In the genomic region with DNA sequence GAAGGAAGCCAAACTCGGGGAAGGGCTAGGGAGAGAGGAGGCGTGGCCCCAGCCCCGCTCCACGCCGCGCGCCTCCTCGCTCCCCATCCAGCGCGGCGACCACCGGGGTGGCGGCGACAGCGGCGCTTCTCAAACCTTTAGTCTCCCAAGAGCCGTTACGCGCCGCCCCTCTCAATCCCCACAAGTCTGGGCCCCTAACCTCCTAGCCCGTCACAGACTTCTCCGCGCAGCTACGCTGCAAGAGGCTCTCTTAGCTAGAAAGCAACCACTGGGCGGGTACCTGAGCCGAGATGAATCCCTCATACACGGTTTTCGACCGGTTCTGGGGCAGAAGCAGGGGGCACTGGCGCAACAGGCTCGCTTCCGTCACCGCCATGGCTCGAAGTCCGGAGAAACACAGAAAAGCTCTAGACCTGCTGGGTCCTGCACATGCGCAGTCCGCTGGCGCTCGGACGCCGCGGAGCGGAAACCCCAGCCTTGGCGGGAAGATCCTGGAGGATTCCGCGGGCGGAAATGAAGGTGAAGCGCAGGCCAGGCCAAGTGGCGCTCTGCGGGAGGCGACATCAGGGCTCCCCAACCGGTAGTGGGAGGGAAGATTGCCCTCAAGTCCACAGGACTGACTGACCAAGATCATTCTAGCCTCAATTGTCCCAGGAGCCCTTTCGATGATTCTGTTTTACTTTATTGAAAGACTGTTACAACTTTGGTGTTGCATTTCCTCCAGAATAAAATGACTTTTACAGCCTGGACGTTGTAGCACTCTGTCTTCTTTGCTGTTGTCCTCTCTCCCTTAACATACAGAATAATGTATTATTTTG, we compare ENCODE assay signal across 8 cellular contexts. TPM values are rescaled to one million over a fixed set of nuclear protein-coding genes. Genes with fewer than 3 reads are reported as not detected.
DNase-seq lines count a peak whose midpoint lies in the region; ATAC-seq and TF ChIP-seq lines count a peak whose summit lies in the region.

Gene FANCL, minus strand, starts transcription at position 388 of the 818 bp plus-strand sequence. Its CDS starts 12 bp downstream, at position 376.

- H3K4me1 Mint-ChIP-seq in CD4-positive, CD25-positive, alpha-beta regulatory T cell = peaks cover 18 to 46% (median 26%) of the 10 kb centered on the region in 4 donors

- peak; percentile 80 to 84 for ATAC-seq in CD4-positive, CD25-positive, alpha-beta regulatory T cell (ENCODE audit: low read depth in 2 of 2)
- ATAC-seq in GM19397 (IDR thresholded peaks at IDR 0.05; ENCODE audit: unreplicated experiment) (peak; percentile 86), HG03565 (IDR thresholded peaks at IDR 0.05; ENCODE audit: unreplicated experiment) (peak; percentile 66)

- peaks cover 7% of the 10 kb centered on the region for H3K27me3 ChIP-seq in CD4-positive, CD25-positive, alpha-beta regulatory T cell (ENCODE audit: control insufficient read depth, insufficient read depth, low read length)
- no peaks in the 10 kb centered on the region for H3K27me3 ChIP-seq in dorsolateral prefrontal cortex
- H3K27me3 ChIP-seq in liver (ENCODE audit: control insufficient read depth in 4 of 4, insufficient read depth in 4 of 4, low read length in 3 of 4) = peaks cover 0 to 5% (median 0%) of the 10 kb centered on the region in 4 donors

- intact Hi-C loops in dorsolateral prefrontal cortex (cut with DNase I) = loop anchor here (5.0 to 10.0 kb wide), 5 partner anchors 54 to 356 kb away; no protein-coding TSS in a partner anchor

- no peaks in the 10 kb centered on the region for H3K36me3 ChIP-seq in CD4-positive, CD25-positive, alpha-beta regulatory T cell (ENCODE audit: control insufficient read depth, insufficient read depth, low read length)
- H3K36me3 ChIP-seq in liver (ENCODE audit: control insufficient read depth in 4 of 4, insufficient read depth in 3 of 4, low read depth in 1 of 4, low read length in 3 of 4) = no peaks in the 10 kb centered on the region

- H3K9me3 Mint-ChIP-seq in CD4-positive, CD25-positive, alpha-beta regulatory T cell = no peaks in the 10 kb centered on the region

- WGBS in liver = 2% methylated on average over 54 of the region's 54 CpGs

- peaks cover 7% of the 10 kb centered on the region for H3K27me3 Mint-ChIP-seq in CD4-positive, CD25-positive, alpha-beta regulatory T cell

- H3K4me3 ChIP-seq in CD4-positive, CD25-positive, alpha-beta regulatory T cell (ENCODE audit: low read depth, low read length) = peak within 1 kb of the TSS; percentile 88
- H3K4me3 ChIP-seq in dorsolateral prefrontal cortex (peak within 1 kb of the TSS; percentile 66 to 99 (median 88)), liver (ENCODE audit: low read depth in 1 of 3, low read length in 3 of 3) (peak within 1 kb of the TSS; percentile 81 to 92 (median 85))

- H3K27ac Mint-ChIP-seq in CD4-positive, CD25-positive, alpha-beta regulatory T cell = peak within 1 kb of the TSS; percentile 93 to 96 (median 95)

- H3K4me3 Mint-ChIP-seq in CD4-positive, CD25-positive, alpha-beta regulatory T cell = peak within 1 kb of the TSS; percentile 90 to 99 (median 96)

- H3K9ac ChIP-seq in liver (ENCODE audit: low read depth in 1 of 2, low read length in 2 of 2) = peak within 1 kb of the TSS; percentile 70 to 89

- DNase-seq in CD4-positive, CD25-positive, alpha-beta regulatory T cell = peak; percentile 47 to 74 (median 49)
- peak; percentile 72 for DNase-seq in NCI-H748 treated with DMSO at 0.1 percent for 48 hours (lab: John Stamatoyannopoulos, UW)
- peak; percentile 24 to 42 for DNase-seq in activated CD4-positive, alpha-beta T cell treated with anti-CD3 and anti-CD28 coated beads, Interleukin-2, amount 50 U/mL, for 4 hours
- peak; percentile 77 to 94 (median 90) for DNase-seq in dorsolateral prefrontal cortex
- DNase-seq in stimulated activated CD4-positive, alpha-beta T cell treated with anti-CD3 and anti-CD28 coated beads, Interleukin-4, amount 100 ng/mL, for 1 hour = peak; percentile 69

- H3K9me3 ChIP-seq in CD4-positive, CD25-positive, alpha-beta regulatory T cell (ENCODE audit: control insufficient read depth in 2 of 2, low read length in 2 of 2) = no peaks in the 10 kb centered on the region
- no peaks in the 10 kb centered on the region for H3K9me3 ChIP-seq in liver (ENCODE audit: control insufficient read depth in 4 of 4, low read length in 3 of 4)

- peaks cover 16% of the 10 kb centered on the region for H3K4me1 ChIP-seq in CD4-positive, CD25-positive, alpha-beta regulatory T cell (ENCODE audit: control insufficient read depth, insufficient read depth, low read length, poor library complexity, severe bottlenecking)
- peaks cover 1 to 19% (median 7%) of the 10 kb centered on the region in 4 donors for H3K4me1 ChIP-seq in liver (ENCODE audit: control insufficient read depth in 4 of 4, insufficient read depth in 4 of 4, low read length in 3 of 4)

- H3K27ac ChIP-seq in CD4-positive, CD25-positive, alpha-beta regulatory T cell (ENCODE audit: insufficient read depth, low read length, poor library complexity, severe bottlenecking) = peak within 1 kb of the TSS; percentile 48
- H3K27ac ChIP-seq in dorsolateral prefrontal cortex (peak within 1 kb of the TSS; percentile 73 to 96 (median 90)), liver (ENCODE audit: low read depth in 1 of 2, low read length in 2 of 2) (peak within 1 kb of the TSS; percentile 73 to 86)

- peak in 1 of 2 donors; percentile 44 for TF ChIP-seq RAD21 in liver (IDR thresholded peaks at IDR 0.05)

- H3K36me3 Mint-ChIP-seq in CD4-positive, CD25-positive, alpha-beta regulatory T cell = no peaks in the 10 kb centered on the region

- TF ChIP-seq CTCF in dorsolateral prefrontal cortex (IDR thresholded peaks at IDR 0.05 in 54 of 56, conservative IDR thresholded peaks at IDR 0.05 in 2 of 56; ENCODE audit: low read depth in 1 of 56, partially characterized antibody in 56 of 56) (peak in 36 of 56 donors; percentile 11 to 59 (median 34)), liver (IDR thresholded peaks at IDR 0.05; ENCODE audit: low read depth, low read length, missing input control) (peak; percentile 11)

TF ChIP-seq in liver, 16 proteins besides CTCF, POLR2A, EP300 and RAD21 (continues in another document):
- TF ChIP-seq TAF1 (conservative IDR thresholded peaks at IDR 0.05) (peak; percentile 62), MAX (IDR thresholded peaks at IDR 0.05) (peak; percentile 81), HNF4G (IDR thresholded peaks at IDR 0.05) (no peak), SP1 (IDR thresholded peaks at IDR 0.05) (peak; percentile 38), JUND (IDR thresholded peaks at IDR 0.05) (no peak), ZBTB33 (IDR thresholded peaks at IDR 0.05) (no peak), FOXA2 (IDR thresholded peaks at IDR 0.05) (no peak), GABPA (IDR thresholded peaks at IDR 0.05 in 1 of 2, conservative IDR thresholded peaks at IDR 0.05 in 1 of 2) (peak; percentile 59 to 89), HNF4A (conservative IDR thresholded peaks at IDR 0.05) (peak in 1 of 2 donors; percentile 50), EGR1 (IDR thresholded peaks at IDR 0.05; ENCODE audit: low read depth in 2 of 2) (peak in 1 of 2 donors; percentile 43)
- TF ChIP-seq, protein P1, sequence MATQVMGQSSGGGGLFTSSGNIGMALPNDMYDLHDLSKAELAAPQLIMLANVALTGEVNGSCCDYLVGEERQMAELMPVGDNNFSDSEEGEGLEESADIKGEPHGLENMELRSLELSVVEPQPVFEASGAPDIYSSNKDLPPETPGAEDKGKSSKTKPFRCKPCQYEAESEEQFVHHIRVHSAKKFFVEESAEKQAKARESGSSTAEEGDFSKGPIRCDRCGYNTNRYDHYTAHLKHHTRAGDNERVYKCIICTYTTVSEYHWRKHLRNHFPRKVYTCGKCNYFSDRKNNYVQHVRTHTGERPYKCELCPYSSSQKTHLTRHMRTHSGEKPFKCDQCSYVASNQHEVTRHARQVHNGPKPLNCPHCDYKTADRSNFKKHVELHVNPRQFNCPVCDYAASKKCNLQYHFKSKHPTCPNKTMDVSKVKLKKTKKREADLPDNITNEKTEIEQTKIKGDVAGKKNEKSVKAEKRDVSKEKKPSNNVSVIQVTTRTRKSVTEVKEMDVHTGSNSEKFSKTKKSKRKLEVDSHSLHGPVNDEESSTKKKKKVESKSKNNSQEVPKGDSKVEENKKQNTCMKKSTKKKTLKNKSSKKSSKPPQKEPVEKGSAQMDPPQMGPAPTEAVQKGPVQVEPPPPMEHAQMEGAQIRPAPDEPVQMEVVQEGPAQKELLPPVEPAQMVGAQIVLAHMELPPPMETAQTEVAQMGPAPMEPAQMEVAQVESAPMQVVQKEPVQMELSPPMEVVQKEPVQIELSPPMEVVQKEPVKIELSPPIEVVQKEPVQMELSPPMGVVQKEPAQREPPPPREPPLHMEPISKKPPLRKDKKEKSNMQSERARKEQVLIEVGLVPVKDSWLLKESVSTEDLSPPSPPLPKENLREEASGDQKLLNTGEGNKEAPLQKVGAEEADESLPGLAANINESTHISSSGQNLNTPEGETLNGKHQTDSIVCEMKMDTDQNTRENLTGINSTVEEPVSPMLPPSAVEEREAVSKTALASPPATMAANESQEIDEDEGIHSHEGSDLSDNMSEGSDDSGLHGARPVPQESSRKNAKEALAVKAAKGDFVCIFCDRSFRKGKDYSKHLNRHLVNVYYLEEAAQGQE (IDR thresholded peaks at IDR 0.05) = peak; percentile 69

RNA-seq across cellular contexts. Expression of gene FANCL, which starts in this region (rescaled TPM):
- total RNA-seq in CD4-positive, CD25-positive, alpha-beta regulatory T cell = 6.6 TPM
- 10 to 100 TPM in 1 of 4 donors, 1 to 10 TPM in 3; 3.9 to 12.5 (median 5.0) TPM for polyA plus RNA-seq in CD4-positive, CD25-positive, alpha-beta regulatory T cell
- 10 to 100 TPM; 24.2 to 88.8 (median 42.6) TPM for total RNA-seq in dorsolateral prefrontal cortex
- 10 to 100 TPM; 18.3 to 26.1 TPM for total RNA-seq in liver
- 10 to 100 TPM in 1 of 2 donors, 1 to 10 TPM in 1; 4.2 to 14.4 TPM for polyA plus RNA-seq in liver

Comparison
In these comparisons a context has a peak if more than half of its experiments do, and no peak if none do; other contexts are left out.
1. Peak in every context shown above with its lines: DNase-seq, ATAC-seq, H3K4me3 ChIP-seq and H3K27ac ChIP-seq.
2. DNase-seq: peak in every context shown above with its lines; median percentile 90 in dorsolateral prefrontal cortex; 72 in NCI-H748 treated with DMSO at 0.1 percent for 48 hours; 69 in stimulated activated CD4-positive, alpha-beta T cell treated with anti-CD3 and anti-CD28 coated beads, Interleukin-4, amount 100 ng/mL, for 1 hour; 49 in CD4-positive, CD25-positive, alpha-beta regulatory T cell; 33 in activated CD4-positive, alpha-beta T cell treated with anti-CD3 and anti-CD28 coated beads, Interleukin-2, amount 50 U/mL, for 4 hours.